ENCODE assay signal across 25 cellular contexts in genomic region chr4:102114118-102114630, GRCh38.
"Had no signal": no experiment of that assay in that cellular context is flagged by ENCODE, and none has a peak within 500 bp of the region (broad histone marks: within the 10 kb centered on the region; RNA-seq: fewer than 3 reads in every experiment).

No MANE protein-coding gene starts in this region.

- H3K9ac ChIP-seq: SK-N-SH had no signal

- H3K36me3 ChIP-seq: ascending aorta, brain microvascular endothelial cell, MG63, Peyer's patch, SJCRH30 had no signal

- DNase-seq: activated CD4-positive, alpha-beta T cell treated with anti-CD3 and anti-CD28 coated beads for 48 hours; activated CD4-positive, alpha-beta T cell treated with anti-CD3 and anti-CD28 coated beads, Interleukin-2, amount 50 U/mL, for 4 hours; activated CD4-positive, CD25-positive, alpha-beta regulatory T cell treated with anti-CD3 and anti-CD28 coated beads, Interleukin-2, amount 50 U/mL, for 72 hours; activated CD8-positive, alpha-beta memory T cell treated with anti-CD3 and anti-CD28 coated beads, Interleukin-2, amount 50 U/mL, for 48 hours; activated CD8-positive, alpha-beta T cell treated with anti-CD3 and anti-CD28 coated beads, Interleukin-2, amount 10 ng/mL, durations not matched to agents 7 days and 5 days; activated naive CD4-positive, alpha-beta T cell treated with anti-CD3 and anti-CD28 coated beads, Interleukin-2, amount 50 U/mL, for 16 hours; activated naive CD8-positive, alpha-beta T cell treated with anti-CD3 and anti-CD28 coated beads, Interleukin-2, amount 10 ng/mL, durations not matched to agents 7 days and 5 days; activated T-cell treated with anti-CD3 and anti-CD28 coated beads, Interleukin-2, amount 50 U/mL, for 1 hour; brain microvascular endothelial cell; MG63; MV-4-11; NCI-H1092 treated with DMSO at 0.1 percent for 48 hours; NCI-H1417 treated with DMSO at 0.1 percent for 48 hours; NCI-H1694 treated with DMSO at 0.1 percent for 48 hours; NCI-H2029 treated with DMSO at 0.1 percent for 48 hours; NCI-H446; NCI-H524; Peyer's patch; Right ventricle myocardium superior; SJCRH30; SK-N-SH; T-helper 1 cell had no signal

- H3K4me3 ChIP-seq: ascending aorta, MG63, Peyer's patch, SJCRH30 had no signal

- H3K9me3 ChIP-seq: ascending aorta, MG63, Peyer's patch, SJCRH30, SK-N-SH had no signal

- H3K27ac ChIP-seq: ascending aorta, brain microvascular endothelial cell, Peyer's patch, RWPE1, SJCRH30 had no signal

- H3K27me3 ChIP-seq: ascending aorta, brain microvascular endothelial cell, MG63, Peyer's patch, SJCRH30 had no signal

- H3K4me1 ChIP-seq: ascending aorta, Peyer's patch, SJCRH30 had no signal

- ATAC-seq: activated CD8-positive, alpha-beta T cell treated with anti-CD3 and anti-CD28 coated beads, Interleukin-2, amount 10 ng/mL, durations not matched to agents 7 days and 5 days; WTC11 had no signal
